ENCODE assay signal across 8 cellular contexts in the genomic region with DNA sequence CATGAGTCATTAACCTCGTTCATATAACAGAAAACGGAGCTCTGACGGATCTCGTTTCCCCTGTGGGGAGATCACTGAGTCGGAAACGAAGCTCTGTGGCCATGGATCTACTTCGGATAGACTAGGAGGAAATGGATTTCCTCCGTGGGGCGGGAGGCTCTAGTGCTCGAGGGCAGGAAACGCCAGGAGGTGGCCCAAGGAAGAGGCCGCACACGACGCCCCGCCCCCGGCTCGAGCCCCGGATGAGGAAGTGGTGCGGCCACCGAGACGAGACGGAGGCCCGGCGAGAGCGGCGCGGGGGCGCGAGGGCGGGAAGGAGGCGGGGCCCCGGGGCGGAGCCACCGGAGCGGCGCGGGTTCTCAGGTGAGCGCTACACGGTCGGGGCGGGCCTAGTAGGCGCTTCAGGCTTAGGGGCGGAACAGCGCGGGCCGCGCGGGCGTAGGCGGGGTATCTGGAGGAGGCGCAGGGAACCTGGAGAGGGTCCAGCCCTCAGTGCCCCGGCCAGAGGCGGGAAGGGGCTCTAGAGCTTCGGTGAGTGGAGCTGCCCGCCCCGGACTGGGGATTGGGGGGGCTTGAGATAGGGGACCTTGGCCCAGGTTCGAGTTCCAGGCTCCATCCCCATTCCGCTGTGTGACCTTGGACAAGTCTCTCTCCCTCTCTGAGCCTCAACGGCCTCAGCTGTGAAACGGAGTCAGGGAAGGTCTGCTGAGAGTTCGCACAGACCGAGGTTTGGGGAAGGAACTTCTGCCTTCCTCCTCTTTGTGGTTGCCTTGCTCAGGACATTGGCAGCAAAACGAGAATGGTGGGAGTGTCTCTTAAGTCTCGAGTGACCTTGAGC. TPM values are rescaled to one million over a fixed set of nuclear protein-coding genes. Genes with fewer than 3 reads are reported as not detected.
DNase-seq lines count a peak whose midpoint lies in the region; ATAC-seq, FAIRE-seq and TF ChIP-seq lines count a peak whose summit lies in the region.

Gene DEPDC5 (plus strand): TSS at position 386 of the 838 bp plus-strand sequence. CDS start 903 bp downstream, outside the sequence.

- peak within 1 kb of the TSS; percentile 80 for H3K4me3 ChIP-seq in WI38 (ENCODE audit: low read depth, low read length)
- peak within 1 kb of the TSS; percentile 82 to 94 (median 87) for H3K4me3 ChIP-seq in mammary epithelial cell (replicated peaks in 1 of 3; ENCODE audit: insufficient read depth in 1 of 3, low read depth in 2 of 3, low read length in 3 of 3)
- peak within 1 kb of the TSS; percentile 92 for H3K4me3 ChIP-seq in iPS-20b (ENCODE audit: low read length)
- peak within 1 kb of the TSS; percentile 70 to 77 for H3K4me3 ChIP-seq in small intestine (ENCODE audit: low read depth in 1 of 2, low read length in 2 of 2)

- H3K36me3 ChIP-seq in mammary epithelial cell (ENCODE audit: insufficient read depth, low read length): no peaks in the 10 kb centered on the region
- peaks cover 9% of the 10 kb centered on the region for H3K36me3 ChIP-seq in iPS-20b (ENCODE audit: insufficient read depth, low read depth, low read length)
- H3K36me3 ChIP-seq in small intestine (ENCODE audit: control insufficient read depth in 2 of 2, insufficient read depth in 2 of 2, low read length in 2 of 2): peaks cover 0 to 5% of the 10 kb centered on the region in 2 donors

- no TSS peak for BruUV-seq in mammary epithelial cell (replicated peaks; lab: Mats Ljungman, UMichigan)

- TF ChIP-seq CTCF in WI38 (IDR thresholded peaks at IDR 0.05; ENCODE audit: low read depth, low read length) (no peak), mammary epithelial cell (conservative IDR thresholded peaks at IDR 0.05 in 1 of 2, IDR thresholded peaks at IDR 0.05 in 1 of 2; ENCODE audit: extremely low read depth in 1 of 2, insufficient read depth in 1 of 2, low read depth in 1 of 2, low read length in 2 of 2) (no peak)

- H3K4me2 ChIP-seq in mammary epithelial cell (ENCODE audit: insufficient read depth, low read depth, low read length): peak within 1 kb of the TSS; percentile 85

- no peaks in the 10 kb centered on the region for H4K20me1 ChIP-seq in mammary epithelial cell (ENCODE audit: insufficient read depth, low read length)

- CTCF ChIA-PET in mammary epithelial cell (lab: Charles Lee; ENCODE audit: low non-redundant PET): no interaction called here

- in situ Hi-C loops in ACHN (cut with HindIII; ENCODE audit: low pct_ligation_motif_present, low pct_unique_long_range_greater_than_20kb, low sequenced_read_pairs) (no loop called here), mammary epithelial cell (cut with MboI; ENCODE audit: low sequenced_read_pairs in 2 of 2) (loop anchor here in 1 of 2 donors (10.0 kb wide), 1 partner anchor 89 kb away; the partner anchor contains the start of gene PISD)

- 3% methylated on average over 18 of the region's 64 CpGs for WGBS in mammary epithelial cell (ENCODE audit: low coverage, missing lambda C conversion rate)
- WGBS in small intestine, 3 donors: 0 to 1% (median 1%) methylated on average over 51 to 64 of the region's 64 CpGs

- dilution Hi-C loops in mammary epithelial cell (cut with HindIII; ENCODE audit: low sequenced_read_pairs): loop anchor here (10.0 kb wide), 2 partner anchors 49 to 61 kb away; no protein-coding TSS in a partner anchor

- peak within 1 kb of the TSS; percentile 95 for H2AFZ ChIP-seq in mammary epithelial cell (ENCODE audit: low read depth, low read length)

- no peaks in the 10 kb centered on the region for H3K27me3 ChIP-seq in mammary epithelial cell (ENCODE audit: insufficient read depth, low read length)
- no peaks in the 10 kb centered on the region for H3K27me3 ChIP-seq in iPS-20b (ENCODE audit: insufficient read depth, low read length)
- H3K27me3 ChIP-seq in small intestine (ENCODE audit: control insufficient read depth in 2 of 2, insufficient read depth in 2 of 2, low read length in 2 of 2): no peaks in the 10 kb centered on the region

- H3K79me2 ChIP-seq in mammary epithelial cell (ENCODE audit: insufficient read depth, low read length): peaks cover 25% of the 10 kb centered on the region

- H3K9me3 ChIP-seq in mammary epithelial cell (replicated peaks; ENCODE audit: insufficient read depth, low read length) (no peaks in the 10 kb centered on the region), iPS-20b (ENCODE audit: insufficient read depth, low read depth, low read length) (no peaks in the 10 kb centered on the region), small intestine (ENCODE audit: control insufficient read depth, low read depth) (no peaks in the 10 kb centered on the region)

- no peak for FAIRE-seq in small intestine (lab: Jason Lieb, UNC)

- peak within 1 kb of the TSS; percentile 91 for H3K9ac ChIP-seq in mammary epithelial cell (ENCODE audit: insufficient read depth, low read length)
- peak within 1 kb of the TSS; percentile 91 for H3K9ac ChIP-seq in iPS-20b (ENCODE audit: low read depth, low read length)

- ATAC-seq in GM18873 (IDR thresholded peaks at IDR 0.05; ENCODE audit: low FRiP score, unreplicated experiment): peak; percentile 44
- ATAC-seq in HG03135 (IDR thresholded peaks at IDR 0.05; ENCODE audit: unreplicated experiment): peak; percentile 70

- intact Hi-C loops in mammary epithelial cell (cut with micrococcal nuclease): loop anchor here (1.0 to 10.0 kb wide), 6 partner anchors 72 to 216 kb away; partner anchors contain the start of genes PISD and YWHAH

- peaks cover 26% of the 10 kb centered on the region for H3K4me1 ChIP-seq in mammary epithelial cell (ENCODE audit: insufficient read depth, low read length)
- H3K4me1 ChIP-seq in iPS-20b (ENCODE audit: insufficient read depth, low read length): peaks cover 9% of the 10 kb centered on the region; the same call in 1 of the 2 replicates
- H3K4me1 ChIP-seq in small intestine (ENCODE audit: control insufficient read depth in 2 of 2, insufficient read depth in 1 of 2, low read depth in 1 of 2, low read length in 1 of 2): peaks cover 2 to 3% of the 10 kb centered on the region in 2 donors

- H3K27ac ChIP-seq in mammary epithelial cell (ENCODE audit: insufficient read depth, low read depth, low read length): peak within 1 kb of the TSS; percentile 91
- H3K27ac ChIP-seq in iPS-20b (ENCODE audit: low read length): peak within 1 kb of the TSS; percentile 83
- H3K27ac ChIP-seq in small intestine (ENCODE audit: low read depth in 1 of 2, low read length in 1 of 2): peak within 1 kb of the TSS; percentile 85 to 100

- peak; percentile 92 for DNase-seq in ACHN
- peak; percentile 87 for DNase-seq in NCI-H2227 treated with DMSO at 0.1 percent for 48 hours (lab: John Stamatoyannopoulos, UW)
- peak; percentile 96 for DNase-seq in mammary epithelial cell
- peak; percentile 98 for DNase-seq in small intestine

RNA-seq across cellular contexts. Expression of gene DEPDC5, which starts in this region (rescaled TPM):
- 10 to 100 TPM; 14.8 to 23.6 TPM for total RNA-seq in mammary epithelial cell
- polyA plus RNA-seq in mammary epithelial cell (7.2 TPM), small intestine (10 to 100 TPM; 11.1 to 15.2 (median 12.2) TPM)
- polyA minus RNA-seq in mammary epithelial cell: 34.5 TPM

Comparison
In these comparisons a context has a peak if more than half of its experiments do, and no peak if none do; other contexts are left out.
1. Peak in every context shown above with its lines: DNase-seq, ATAC-seq, H3K4me3 ChIP-seq and H3K27ac ChIP-seq.